13 cellular contexts compared by ENCODE assay signal in genomic region chr1:20312310-20312709, GRCh38.
"Had no signal": no experiment of that assay in that cellular context is flagged by ENCODE, and none has a peak within 500 bp of the region (broad histone marks: within the 10 kb centered on the region; RNA-seq: fewer than 3 reads in every experiment).

No MANE protein-coding gene starts in this region.

- H3K36me3 ChIP-seq: colonic mucosa, esophagus muscularis mucosa, esophagus squamous epithelium, gastrocnemius medialis, gastroesophageal sphincter, heart left ventricle, heart right ventricle had no signal

- H3K4me3 ChIP-seq: colonic mucosa, coronary artery, dorsolateral prefrontal cortex, esophagus muscularis mucosa, esophagus squamous epithelium, gastrocnemius medialis, gastroesophageal sphincter, heart left ventricle, heart right ventricle had no signal

- H3K27ac ChIP-seq: colonic mucosa, coronary artery, dorsolateral prefrontal cortex, epithelial cell of prostate, esophagus muscularis mucosa, esophagus squamous epithelium, foreskin keratinocyte, gastrocnemius medialis, gastroesophageal sphincter, heart left ventricle, heart right ventricle had no signal

- H3K4me1 ChIP-seq: colonic mucosa, esophagus muscularis mucosa, esophagus squamous epithelium, foreskin keratinocyte, gastroesophageal sphincter had no signal

- H3K9me3 ChIP-seq: colonic mucosa, esophagus muscularis mucosa, esophagus squamous epithelium, gastrocnemius medialis, gastroesophageal sphincter, heart left ventricle, heart right ventricle had no signal

- ATAC-seq: effector memory CD8-positive, alpha-beta T cell; esophagus mucosa; foreskin keratinocyte; gastrocnemius medialis; gastroesophageal sphincter; heart left ventricle; heart right ventricle had no signal
